ENCODE assay signal across 16 cellular contexts in genomic region chr2:44107086-44107740, GRCh38.
A peak's percentile ranks its signal among the peaks of the same experiment; 100 is the strongest.
DNase-seq lines count a peak whose midpoint lies in the region; ATAC-seq and TF ChIP-seq lines count a peak whose summit lies in the region.
"Had no signal": no experiment of that assay in that cellular context is flagged by ENCODE, and none has a peak within 500 bp of the region (broad histone marks: within the 10 kb centered on the region; RNA-seq: fewer than 3 reads in every experiment).

No MANE protein-coding gene starts in this region.

- intact Hi-C loops in sigmoid colon (cut with DNase I): no loop called here

- H3K9me3 ChIP-seq in sigmoid colon (no peaks in the 10 kb centered on the region), upper lobe of left lung (no peaks in the 10 kb centered on the region)
- H3K9me3 ChIP-seq: esophagus muscularis mucosa, SK-N-SH, transverse colon had no signal

- peak; percentile 68 for ATAC-seq in GM19324 (IDR thresholded peaks at IDR 0.05; ENCODE audit: low FRiP score, unreplicated experiment)
- ATAC-seq in HG02798 (IDR thresholded peaks at IDR 0.05; ENCODE audit: poor library complexity, unreplicated experiment): peak; percentile 75
- no peak for ATAC-seq in upper lobe of left lung (ENCODE audit: low FRiP score in 2 of 2)

- 71 to 76% methylated on average over 5 of the region's 5 CpGs for WGBS in sigmoid colon, 2 donors
- WGBS in upper lobe of left lung, 2 donors: 70 to 71% methylated on average over 5 of the region's 5 CpGs

- TF ChIP-seq CTCF in GM13976 (IDR thresholded peaks at IDR 0.05; ENCODE audit: borderline replicate concordance, control extremely low read depth, extremely low read depth, insufficient read depth, missing control alignments) (no peak), sigmoid colon (IDR thresholded peaks at IDR 0.05) (no peak), upper lobe of left lung (IDR thresholded peaks at IDR 0.05) (no peak)

- peak; percentile 30 for DNase-seq in GM13976 (ENCODE audit: low spot score)
- DNase-seq in Jurkat, Clone E6-1 (ENCODE audit: low read depth, low spot score): peak; percentile 5
- DNase-seq in DMS79 (lab: John Stamatoyannopoulos, UW): no peak
- no peak for DNase-seq in sigmoid colon
- no peak for DNase-seq in upper lobe of left lung
- no peak for DNase-seq in NCI-H1417 (lab: John Stamatoyannopoulos, UW)
- DNase-seq: activated CD4-positive, alpha-beta T cell treated with anti-CD3 and anti-CD28 coated beads for 48 hours; activated gamma-delta T cell treated with Interleukin-2 at 50 U/mL for 16 hours; CD4-positive, CD25-positive, alpha-beta regulatory T cell; Kasumi-1; NCI-H526; SK-N-SH had no signal

- H3K27me3 ChIP-seq in sigmoid colon (no peaks in the 10 kb centered on the region), upper lobe of left lung (no peaks in the 10 kb centered on the region)
- H3K27me3 ChIP-seq: esophagus muscularis mucosa, transverse colon had no signal

- TF ChIP-seq POLR2A in sigmoid colon (IDR thresholded peaks at IDR 0.05) (no peak), upper lobe of left lung (IDR thresholded peaks at IDR 0.05) (no peak)

- H3K36me3 ChIP-seq in sigmoid colon (no peaks in the 10 kb centered on the region), upper lobe of left lung (no peaks in the 10 kb centered on the region)
- H3K36me3 ChIP-seq: esophagus muscularis mucosa, transverse colon had no signal

- no peak overlapping the region for H3K27ac ChIP-seq in sigmoid colon
- H3K27ac ChIP-seq in upper lobe of left lung: no peak overlapping the region
- H3K27ac ChIP-seq: esophagus muscularis mucosa, transverse colon had no signal

- TF ChIP-seq EP300 in sigmoid colon (IDR thresholded peaks at IDR 0.05) (no peak), upper lobe of left lung (IDR thresholded peaks at IDR 0.05) (no peak)

- H3K4me3 ChIP-seq in Jurkat, Clone E6-1 (ENCODE audit: low read length): no peak overlapping the region
- no peak overlapping the region for H3K4me3 ChIP-seq in sigmoid colon
- H3K4me3 ChIP-seq in upper lobe of left lung: no peak overlapping the region
- H3K4me3 ChIP-seq: esophagus muscularis mucosa, transverse colon had no signal

- no peaks in the 10 kb centered on the region for H3K4me1 ChIP-seq in sigmoid colon
- H3K4me1 ChIP-seq in upper lobe of left lung: no peaks in the 10 kb centered on the region
- H3K4me1 ChIP-seq: esophagus muscularis mucosa had no signal

- in situ Hi-C loops in GM13976 (cut with MboI; ENCODE audit: low sequenced_read_pairs, unreplicated experiment): no loop called here

Comparison
In these comparisons a context has a peak if more than half of its experiments do, and no peak if none do; other contexts are left out.
1. DNase-seq: peak in GM13976 (single experiment) and Jurkat, Clone E6-1 (single experiment); none in DMS79 (single experiment), sigmoid colon (single experiment), upper lobe of left lung (0 of 2) and NCI-H1417 (0 of 3).
2. ATAC-seq: peak in GM19324 (single experiment) and HG02798 (single experiment); none in upper lobe of left lung (0 of 2).